2 cellular contexts compared by ENCODE assay signal in genomic region chr1:218642033-218642954, GRCh38.
TF ChIP-seq lines count a peak whose summit lies in the region.

No MANE protein-coding gene starts in this region.

TF ChIP-seq in Ishikawa, 13 proteins besides CTCF, POLR2A, EP300 and RAD21:
- TF ChIP-seq REST (IDR thresholded peaks at IDR 0.05; ENCODE audit: low read depth) (no peak), YY1 (IDR thresholded peaks at IDR 0.05; ENCODE audit: low read depth) (no peak), EGR1 (IDR thresholded peaks at IDR 0.05) (peak; percentile 49)
TF ChIP-seq in Ishikawa: peak in this region for 1.

TF ChIP-seq in H1, 55 proteins besides CTCF, POLR2A, EP300 and RAD21 (continued from another document):
- TF ChIP-seq KDM4A (IDR thresholded peaks at IDR 0.05; ENCODE audit: low read depth, low read length, severe bottlenecking) (no peak), SAP30 (IDR thresholded peaks at IDR 0.05; ENCODE audit: insufficient read depth, insufficient replicate concordance, low read length) (no peak), JUN (IDR thresholded peaks at IDR 0.05; ENCODE audit: low read depth, low read length) (no peak), NANOG (IDR thresholded peaks at IDR 0.05; ENCODE audit: insufficient read depth, low read depth, low read length, poor library complexity, severe bottlenecking) (no peak), CHD1 (IDR thresholded peaks at IDR 0.05; ENCODE audit: low read depth, low read length) (no peak), GTF2F1 (IDR thresholded peaks at IDR 0.05; ENCODE audit: borderline replicate concordance, low read depth, low read length) (no peak)
